Comparison of ENCODE assay signal across 12 cellular contexts in the genomic region with DNA sequence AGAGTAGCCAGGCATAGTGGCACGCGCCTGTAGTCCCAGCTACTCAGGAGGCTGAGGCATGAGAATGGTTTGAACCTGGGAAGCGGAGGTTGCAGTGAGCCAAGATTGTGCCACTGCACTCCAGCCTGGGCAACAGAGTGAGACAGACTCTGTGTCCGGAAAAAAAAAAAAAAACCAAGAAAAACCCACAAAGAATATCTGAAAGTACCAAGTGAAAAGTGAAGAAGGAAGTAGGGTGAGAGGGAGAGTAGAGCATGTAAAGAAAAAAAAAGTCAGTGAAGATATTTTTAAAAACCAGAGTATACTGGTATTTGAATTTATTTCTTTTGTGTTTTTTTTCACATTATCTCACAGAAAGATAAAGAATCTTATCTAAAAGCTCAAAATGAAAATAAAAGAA. TPM values are rescaled to one million over a fixed set of nuclear protein-coding genes. Genes with fewer than 3 reads are reported as not detected.
DNase-seq lines count a peak whose midpoint lies in the region; ATAC-seq and TF ChIP-seq lines count a peak whose summit lies in the region.
"Had no signal": no experiment of that assay in that cellular context is flagged by ENCODE, and none has a peak within 500 bp of the region (broad histone marks: within the 10 kb centered on the region; RNA-seq: fewer than 3 reads in every experiment).

No MANE protein-coding gene starts in this region.

- intact Hi-C loops in tibial artery (cut with DNase I; ENCODE audit: low total_unique reads) = no loop called here

- no peaks in the 10 kb centered on the region for H3K9me3 Mint-ChIP-seq in naive B cell
- H3K9me3 Mint-ChIP-seq: WTC11 had no signal

- H3K36me3 Mint-ChIP-seq in naive B cell = peaks cover 0 to 8% of the 10 kb centered on the region in 2 donors

- DNase-seq in GM13976 (ENCODE audit: low spot score) (peak; percentile 24), GM20000 (ENCODE audit: low spot score) (peak; percentile 15), naive B cell (peak; percentile 15), D341Med (ENCODE audit: low spot score) (no peak), tibial artery (no peak), iPS-NIHi11 (ENCODE audit: low spot score) (no peak)
- DNase-seq: left cardiac atrium, OCI-M1 had no signal

- H3K27me3 ChIP-seq in OCI-LY3 (ENCODE audit: low read depth, low read length) (no peaks in the 10 kb centered on the region), tibial artery (no peaks in the 10 kb centered on the region)

- no peaks in the 10 kb centered on the region for H3K79me2 ChIP-seq in OCI-LY3 (ENCODE audit: low read length)

- H3K4me1 ChIP-seq in OCI-LY3 (ENCODE audit: low read length) = peaks cover 16% of the 10 kb centered on the region
- peaks cover 0 to 24% (median 18%) of the 10 kb centered on the region in 4 donors for H3K4me1 ChIP-seq in tibial artery

- H3K27me3 Mint-ChIP-seq in naive B cell = no peaks in the 10 kb centered on the region
- H3K27me3 Mint-ChIP-seq: activated naive CD8-positive, alpha-beta T cell had no signal

- ATAC-seq in naive B cell (ENCODE audit: low read depth in 2 of 2) (peak; percentile 83 to 91), GM21529 (IDR thresholded peaks at IDR 0.05; ENCODE audit: unreplicated experiment) (no peak)
- ATAC-seq: WTC11 had no signal

- peak overlapping the region; percentile 28 to 96 (median 78) for H3K27ac Mint-ChIP-seq in naive B cell
- H3K27ac Mint-ChIP-seq: activated naive CD8-positive, alpha-beta T cell; WTC11 had no signal

- peak overlapping the region; percentile 37 to 90 (median 81) for H3K4me3 Mint-ChIP-seq in naive B cell
- H3K4me3 Mint-ChIP-seq: activated naive CD8-positive, alpha-beta T cell; WTC11 had no signal

- peaks cover 27 to 43% (median 36%) of the 10 kb centered on the region in 3 donors for H3K4me1 Mint-ChIP-seq in naive B cell
- H3K4me1 Mint-ChIP-seq: WTC11 had no signal

- H4K20me1 ChIP-seq in OCI-LY3 (ENCODE audit: insufficient read depth, low read length) = no peaks in the 10 kb centered on the region

- H3K9me3 ChIP-seq in OCI-LY3 (ENCODE audit: insufficient read depth, low read length) (no peaks in the 10 kb centered on the region), tibial artery (no peaks in the 10 kb centered on the region)

- TF ChIP-seq CTCF in GM13976 (IDR thresholded peaks at IDR 0.05; ENCODE audit: borderline replicate concordance, control extremely low read depth, extremely low read depth, insufficient read depth, missing control alignments) = no peak
- no peak for TF ChIP-seq CTCF in GM20000 (IDR thresholded peaks at IDR 0.05; ENCODE audit: extremely low read depth, missing control alignments)
- TF ChIP-seq CTCF in OCI-LY3 (IDR thresholded peaks at IDR 0.05; ENCODE audit: low read depth, low read length) = no peak
- TF ChIP-seq CTCF in tibial artery (IDR thresholded peaks at IDR 0.05) = no peak

- H3K4me3 ChIP-seq in OCI-LY3 (ENCODE audit: low read length) = peak overlapping the region; percentile 19
- no peak overlapping the region for H3K4me3 ChIP-seq in tibial artery

- no peaks in the 10 kb centered on the region for H3K36me3 ChIP-seq in OCI-LY3 (replicated peaks; ENCODE audit: low read depth, low read length)
- peaks cover 0 to 8% (median 7%) of the 10 kb centered on the region in 3 donors for H3K36me3 ChIP-seq in tibial artery

- in situ Hi-C loops in GM13976 (cut with MboI; ENCODE audit: low sequenced_read_pairs, unreplicated experiment) = no loop called here

- no peak overlapping the region for H2AFZ ChIP-seq in OCI-LY3 (ENCODE audit: low read depth, low read length)

- H3K27ac ChIP-seq in OCI-LY3 (ENCODE audit: low read length) (no peak overlapping the region), tibial artery (peak overlapping the region in 1 of 2 donors; percentile 52)

- H3K9ac ChIP-seq in OCI-LY3 (ENCODE audit: low read length) = no peak overlapping the region

- H3K4me2 ChIP-seq in OCI-LY3 (ENCODE audit: low read length) = peak overlapping the region; percentile 54

RNA-seq across cellular contexts. Expression of gene ISM2, which starts 43.3 kb away (rescaled TPM):
- under 1 TPM in 1 of 6 donors, not detected in 5; 0.57 TPM for polyA plus RNA-seq in naive B cell (ENCODE audit: low read depth in 6 of 6)

Comparison
In these comparisons a context has a peak if more than half of its experiments do, and no peak if none do; other contexts are left out.
1. DNase-seq: peak in GM13976 (single experiment), GM20000 (single experiment) and naive B cell (single experiment); none in D341Med (single experiment), tibial artery (0 of 2) and iPS-NIHi11 (single experiment).